Comparison of ENCODE assay signal across 1 cellular context in the genomic region with DNA sequence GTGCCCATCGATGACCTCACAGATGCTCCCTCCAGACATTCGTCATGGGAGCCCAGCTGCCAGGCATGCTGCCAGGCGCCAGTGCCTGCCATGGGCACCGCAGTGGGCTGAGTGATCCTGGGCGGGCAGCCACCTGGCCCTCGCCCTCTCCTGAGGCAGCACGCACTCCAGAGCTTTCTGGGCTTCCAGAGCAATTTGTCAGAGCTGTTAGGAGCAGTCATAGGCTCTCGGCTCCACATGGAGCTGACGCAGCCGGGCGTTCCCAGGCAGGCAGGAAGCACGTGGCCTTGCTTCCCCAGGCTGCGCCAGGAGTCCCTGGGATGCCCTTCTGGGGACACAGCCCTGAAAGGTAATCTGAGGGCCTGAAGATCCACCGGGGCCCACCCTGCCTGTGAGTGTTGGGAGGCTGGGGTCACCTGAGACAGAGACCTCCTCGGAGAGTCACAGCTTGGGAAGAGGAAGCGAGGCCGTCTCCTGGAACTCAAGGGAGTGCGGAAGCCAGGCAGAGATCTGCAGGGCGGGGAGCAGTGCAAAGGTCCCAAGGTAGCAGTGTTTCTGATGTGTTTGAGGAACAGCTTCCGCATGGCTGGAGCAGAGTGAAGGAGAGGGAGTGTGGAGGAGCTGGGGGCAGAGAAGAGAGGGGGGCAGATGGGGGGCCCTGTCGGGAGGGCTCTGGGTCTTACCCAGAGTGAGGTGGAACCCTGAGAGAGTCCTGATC.
TF ChIP-seq lines count a peak whose summit lies in the region.

No MANE protein-coding gene starts in this region.

TF ChIP-seq in GM12878, 131 proteins besides CTCF, POLR2A, EP300 and RAD21 (continued from another document):
- no peak for TF ChIP-seq BCLAF1 (IDR thresholded peaks at IDR 0.05)
- no peak for TF ChIP-seq HDGF (IDR thresholded peaks at IDR 0.05)
- no peak for TF ChIP-seq SUZ12 (IDR thresholded peaks at IDR 0.05; ENCODE audit: unreplicated experiment)
- no peak for TF ChIP-seq RUNX3 (IDR thresholded peaks at IDR 0.05; ENCODE audit: low read length)
- TF ChIP-seq ZBTB40 (IDR thresholded peaks at IDR 0.05; ENCODE audit: borderline replicate concordance) = no peak
- no peak for TF ChIP-seq KLF5 (IDR thresholded peaks at IDR 0.05; ENCODE audit: partially characterized antibody)
